In the genomic region with DNA sequence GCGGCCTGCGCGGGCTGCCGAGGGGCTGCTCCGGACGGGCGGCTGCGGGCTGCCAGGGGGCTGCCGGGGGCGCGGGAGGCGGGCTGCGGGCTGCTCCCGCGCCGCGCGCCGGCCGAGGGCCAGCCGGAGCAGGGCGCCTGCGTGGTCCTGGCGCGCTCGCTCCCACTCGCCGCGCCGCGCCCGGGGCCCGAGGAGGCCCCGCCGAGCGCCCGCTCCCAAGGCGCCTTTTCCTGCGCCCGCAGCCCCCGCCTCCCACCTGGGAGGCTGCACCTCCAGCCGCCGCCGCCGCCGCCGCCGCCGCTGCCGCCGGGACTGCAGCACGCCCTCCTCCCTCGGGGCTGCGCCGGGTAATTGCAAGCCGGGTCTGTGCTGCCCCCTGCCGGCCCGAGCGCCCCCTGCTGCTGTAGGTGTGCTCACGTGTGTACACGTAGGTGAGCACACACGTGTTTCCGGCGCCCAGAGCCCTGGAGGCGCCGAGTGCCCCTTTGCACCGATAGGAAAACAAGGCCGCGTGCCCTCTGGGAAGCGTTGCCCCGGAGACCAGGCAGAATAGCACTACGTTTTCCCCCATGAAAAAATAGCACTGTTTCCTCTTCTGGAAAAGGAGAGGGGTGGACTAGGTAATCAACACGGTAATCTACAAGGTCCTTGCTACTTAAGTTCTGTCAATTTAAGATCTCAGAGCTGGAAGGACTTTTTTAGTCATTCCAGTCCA, we compare ENCODE assay signal across 1 cellular context.
TF ChIP-seq lines count a peak whose summit lies in the region.

Gene EPB41L4B, minus strand, starts transcription at position 326 of the 715 bp plus-strand sequence. CDS start 613 bp downstream, outside the sequence.

TF ChIP-seq in HepG2, 621 proteins besides CTCF, POLR2A, EP300 and RAD21 (continued from another document and continues in another):
- TF ChIP-seq, protein P1, sequence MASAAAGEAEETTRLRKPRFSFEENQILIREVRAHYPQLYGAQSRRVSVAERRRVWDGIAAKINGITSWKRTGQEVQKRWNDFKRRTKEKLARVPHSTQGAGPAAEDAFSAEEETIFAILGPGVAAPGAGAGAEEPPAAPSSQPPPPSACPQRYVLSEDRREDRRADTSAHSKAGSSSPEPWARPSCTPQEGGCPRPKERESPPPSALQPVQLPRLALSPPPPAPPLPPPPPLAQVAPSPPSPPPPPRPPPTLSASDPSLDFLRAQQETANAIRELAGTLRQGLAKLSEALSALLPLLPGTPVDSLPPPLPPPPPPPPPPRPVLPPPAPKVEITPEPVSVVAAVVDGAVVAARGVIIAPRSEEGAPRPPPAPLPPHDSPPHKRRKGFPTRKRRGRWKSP (CRISPR knock-in tag; IDR thresholded peaks at IDR 0.05): peak; percentile 91
- TF ChIP-seq ZFP36L1 (CRISPR knock-in tag; IDR thresholded peaks at IDR 0.05) (peak; percentile 64; the same call in 1 of the 2 replicates), ZNF34 (CRISPR knock-in tag; IDR thresholded peaks at IDR 0.05; ENCODE audit: borderline replicate concordance) (peak; percentile 50; the same call in 1 of the 2 replicates), MED1 (CRISPR knock-in tag; IDR thresholded peaks at IDR 0.05) (peak; percentile 87), CENPX (CRISPR knock-in tag; IDR thresholded peaks at IDR 0.05) (no peak), KAT7 (CRISPR knock-in tag; IDR thresholded peaks at IDR 0.05; ENCODE audit: borderline replicate concordance) (peak; percentile 80; the same call in 1 of the 2 replicates), ZNF383 (CRISPR knock-in tag; IDR thresholded peaks at IDR 0.05; ENCODE audit: borderline replicate concordance) (no peak), ZNF431 (CRISPR knock-in tag; IDR thresholded peaks at IDR 0.05; ENCODE audit: borderline replicate concordance, low read depth) (no peak; the same call in 1 of the 2 replicates), FOXA1 (IDR thresholded peaks at IDR 0.05) (no peak), FOXA1 (CRISPR knock-in tag; IDR thresholded peaks at IDR 0.05) (peak; percentile 90), ZNF709 (CRISPR knock-in tag; IDR thresholded peaks at IDR 0.05) (peak; percentile 58; the same call in 1 of the 2 replicates), TCF12 (IDR thresholded peaks at IDR 0.05) (no peak), TCF12 (CRISPR knock-in tag; IDR thresholded peaks at IDR 0.05) (peak; percentile 65; the same call in 1 of the 2 replicates), FOXK2 (IDR thresholded peaks at IDR 0.05) (peak; percentile 93), REL (CRISPR knock-in tag; conservative IDR thresholded peaks at IDR 0.05) (peak; percentile 79; the same call in 1 of the 2 replicates), SP140L (CRISPR knock-in tag; IDR thresholded peaks at IDR 0.05; ENCODE audit: borderline replicate concordance) (peak; percentile 46; the same call in 1 of the 2 replicates), REPIN1 (CRISPR knock-in tag; IDR thresholded peaks at IDR 0.05; ENCODE audit: borderline replicate concordance, low read depth) (peak; percentile 96), ZNF503 (CRISPR knock-in tag; IDR thresholded peaks at IDR 0.05) (peak; percentile 32; the same call in 1 of the 2 replicates), ZNF451 (CRISPR knock-in tag; IDR thresholded peaks at IDR 0.05) (peak; percentile 94; the same call in 1 of the 2 replicates), THAP11 (CRISPR knock-in tag; IDR thresholded peaks at IDR 0.05) (peak; percentile 81), ZNF12 (CRISPR knock-in tag; IDR thresholded peaks at IDR 0.05) (peak; percentile 58; the same call in 1 of the 2 replicates), PRMT3 (CRISPR knock-in tag; IDR thresholded peaks at IDR 0.05; ENCODE audit: borderline replicate concordance, low read depth) (peak; percentile 54; the same call in 1 of the 2 replicates), ZNF652 (CRISPR knock-in tag; IDR thresholded peaks at IDR 0.05; ENCODE audit: borderline replicate concordance, low read depth) (peak; percentile 42; the same call in 1 of the 2 replicates), ETV6 (CRISPR knock-in tag; conservative IDR thresholded peaks at IDR 0.05) (peak; percentile 65; the same call in 1 of the 2 replicates), NFAT5 (CRISPR knock-in tag; IDR thresholded peaks at IDR 0.05) (peak; percentile 74; the same call in 1 of the 2 replicates), KLF9 (CRISPR knock-in tag; IDR thresholded peaks at IDR 0.05; ENCODE audit: low read depth) (peak; percentile 73; the same call in 1 of the 2 replicates), ZNF382 (CRISPR knock-in tag; IDR thresholded peaks at IDR 0.05; ENCODE audit: borderline replicate concordance) (no peak), YEATS4 (CRISPR knock-in tag; IDR thresholded peaks at IDR 0.05; ENCODE audit: borderline replicate concordance) (peak; percentile 89), ATAD3A (CRISPR knock-in tag; IDR thresholded peaks at IDR 0.05) (0 out of 2 replicates have a peak, but pooled peaks have one; percentile 53)
- TF ChIP-seq, protein P2, sequence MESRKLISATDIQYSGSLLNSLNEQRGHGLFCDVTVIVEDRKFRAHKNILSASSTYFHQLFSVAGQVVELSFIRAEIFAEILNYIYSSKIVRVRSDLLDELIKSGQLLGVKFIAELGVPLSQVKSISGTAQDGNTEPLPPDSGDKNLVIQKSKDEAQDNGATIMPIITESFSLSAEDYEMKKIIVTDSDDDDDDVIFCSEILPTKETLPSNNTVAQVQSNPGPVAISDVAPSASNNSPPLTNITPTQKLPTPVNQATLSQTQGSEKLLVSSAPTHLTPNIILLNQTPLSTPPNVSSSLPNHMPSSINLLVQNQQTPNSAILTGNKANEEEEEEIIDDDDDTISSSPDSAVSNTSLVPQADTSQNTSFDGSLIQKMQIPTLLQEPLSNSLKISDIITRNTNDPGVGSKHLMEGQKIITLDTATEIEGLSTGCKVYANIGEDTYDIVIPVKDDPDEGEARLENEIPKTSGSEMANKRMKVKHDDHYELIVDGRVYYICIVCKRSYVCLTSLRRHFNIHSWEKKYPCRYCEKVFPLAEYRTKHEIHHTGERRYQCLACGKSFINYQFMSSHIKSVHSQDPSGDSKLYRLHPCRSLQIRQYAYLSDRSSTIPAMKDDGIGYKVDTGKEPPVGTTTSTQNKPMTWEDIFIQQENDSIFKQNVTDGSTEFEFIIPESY (CRISPR knock-in tag; IDR thresholded peaks at IDR 0.05): peak; percentile 88
- TF ChIP-seq, protein P3, sequence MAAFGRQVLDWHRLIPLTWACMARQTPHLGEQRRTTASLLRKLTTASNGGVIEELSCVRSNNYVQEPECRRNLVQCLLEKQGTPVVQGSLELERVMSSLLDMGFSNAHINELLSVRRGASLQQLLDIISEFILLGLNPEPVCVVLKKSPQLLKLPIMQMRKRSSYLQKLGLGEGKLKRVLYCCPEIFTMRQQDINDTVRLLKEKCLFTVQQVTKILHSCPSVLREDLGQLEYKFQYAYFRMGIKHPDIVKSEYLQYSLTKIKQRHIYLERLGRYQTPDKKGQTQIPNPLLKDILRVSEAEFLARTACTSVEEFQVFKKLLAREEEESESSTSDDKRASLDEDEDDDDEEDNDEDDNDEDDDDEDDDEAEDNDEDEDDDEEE (CRISPR knock-in tag; IDR thresholded peaks at IDR 0.05): no peak
- TF ChIP-seq, protein P4, sequence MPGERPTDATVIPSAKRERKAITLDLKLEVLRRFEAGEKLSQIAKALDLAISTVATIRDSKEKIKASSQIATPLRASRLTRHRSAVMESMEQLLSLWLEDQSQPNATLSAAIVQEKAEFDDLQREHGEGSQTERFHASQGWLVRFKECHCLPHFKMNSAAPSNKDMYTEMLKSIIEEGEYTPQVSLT (CRISPR knock-in tag; IDR thresholded peaks at IDR 0.05; ENCODE audit: borderline replicate concordance, low read depth): no peak
- TF ChIP-seq, protein P5, sequence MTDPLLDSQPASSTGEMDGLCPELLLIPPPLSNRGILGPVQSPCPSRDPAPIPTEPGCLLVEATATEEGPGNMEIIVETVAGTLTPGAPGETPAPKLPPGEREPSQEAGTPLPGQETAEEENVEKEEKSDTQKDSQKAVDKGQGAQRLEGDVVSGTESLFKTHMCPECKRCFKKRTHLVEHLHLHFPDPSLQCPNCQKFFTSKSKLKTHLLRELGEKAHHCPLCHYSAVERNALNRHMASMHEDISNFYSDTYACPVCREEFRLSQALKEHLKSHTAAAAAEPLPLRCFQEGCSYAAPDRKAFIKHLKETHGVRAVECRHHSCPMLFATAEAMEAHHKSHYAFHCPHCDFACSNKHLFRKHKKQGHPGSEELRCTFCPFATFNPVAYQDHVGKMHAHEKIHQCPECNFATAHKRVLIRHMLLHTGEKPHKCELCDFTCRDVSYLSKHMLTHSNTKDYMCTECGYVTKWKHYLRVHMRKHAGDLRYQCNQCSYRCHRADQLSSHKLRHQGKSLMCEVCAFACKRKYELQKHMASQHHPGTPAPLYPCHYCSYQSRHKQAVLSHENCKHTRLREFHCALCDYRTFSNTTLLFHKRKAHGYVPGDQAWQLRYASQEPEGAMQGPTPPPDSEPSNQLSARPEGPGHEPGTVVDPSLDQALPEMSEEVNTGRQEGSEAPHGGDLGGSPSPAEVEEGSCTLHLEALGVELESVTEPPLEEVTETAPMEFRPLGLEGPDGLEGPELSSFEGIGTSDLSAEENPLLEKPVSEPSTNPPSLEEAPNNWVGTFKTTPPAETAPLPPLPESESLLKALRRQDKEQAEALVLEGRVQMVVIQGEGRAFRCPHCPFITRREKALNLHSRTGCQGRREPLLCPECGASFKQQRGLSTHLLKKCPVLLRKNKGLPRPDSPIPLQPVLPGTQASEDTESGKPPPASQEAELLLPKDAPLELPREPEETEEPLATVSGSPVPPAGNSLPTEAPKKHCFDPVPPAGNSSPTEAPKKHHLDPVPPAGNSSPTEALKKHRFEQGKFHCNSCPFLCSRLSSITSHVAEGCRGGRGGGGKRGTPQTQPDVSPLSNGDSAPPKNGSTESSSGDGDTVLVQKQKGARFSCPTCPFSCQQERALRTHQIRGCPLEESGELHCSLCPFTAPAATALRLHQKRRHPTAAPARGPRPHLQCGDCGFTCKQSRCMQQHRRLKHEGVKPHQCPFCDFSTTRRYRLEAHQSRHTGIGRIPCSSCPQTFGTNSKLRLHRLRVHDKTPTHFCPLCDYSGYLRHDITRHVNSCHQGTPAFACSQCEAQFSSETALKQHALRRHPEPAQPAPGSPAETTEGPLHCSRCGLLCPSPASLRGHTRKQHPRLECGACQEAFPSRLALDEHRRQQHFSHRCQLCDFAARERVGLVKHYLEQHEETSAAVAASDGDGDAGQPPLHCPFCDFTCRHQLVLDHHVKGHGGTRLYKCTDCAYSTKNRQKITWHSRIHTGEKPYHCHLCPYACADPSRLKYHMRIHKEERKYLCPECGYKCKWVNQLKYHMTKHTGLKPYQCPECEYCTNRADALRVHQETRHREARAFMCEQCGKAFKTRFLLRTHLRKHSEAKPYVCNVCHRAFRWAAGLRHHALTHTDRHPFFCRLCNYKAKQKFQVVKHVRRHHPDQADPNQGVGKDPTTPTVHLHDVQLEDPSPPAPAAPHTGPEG (CRISPR knock-in tag; IDR thresholded peaks at IDR 0.05): 0 out of 2 replicates have a peak, but pooled peaks have one; percentile 56
- TF ChIP-seq, protein P6, sequence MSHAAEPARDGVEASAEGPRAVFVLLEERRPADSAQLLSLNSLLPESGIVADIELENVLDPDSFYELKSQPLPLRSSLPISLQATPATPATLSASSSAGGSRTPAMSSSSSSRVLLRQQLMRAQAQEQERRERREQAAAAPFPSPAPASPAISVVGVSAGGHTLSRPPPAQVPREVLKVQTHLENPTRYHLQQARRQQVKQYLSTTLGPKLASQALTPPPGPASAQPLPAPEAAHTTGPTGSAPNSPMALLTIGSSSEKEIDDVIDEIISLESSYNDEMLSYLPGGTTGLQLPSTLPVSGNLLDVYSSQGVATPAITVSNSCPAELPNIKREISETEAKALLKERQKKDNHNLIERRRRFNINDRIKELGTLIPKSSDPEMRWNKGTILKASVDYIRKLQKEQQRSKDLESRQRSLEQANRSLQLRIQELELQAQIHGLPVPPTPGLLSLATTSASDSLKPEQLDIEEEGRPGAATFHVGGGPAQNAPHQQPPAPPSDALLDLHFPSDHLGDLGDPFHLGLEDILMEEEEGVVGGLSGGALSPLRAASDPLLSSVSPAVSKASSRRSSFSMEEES (CRISPR knock-in tag; IDR thresholded peaks at IDR 0.05): peak; percentile 95
